In the genomic region with DNA sequence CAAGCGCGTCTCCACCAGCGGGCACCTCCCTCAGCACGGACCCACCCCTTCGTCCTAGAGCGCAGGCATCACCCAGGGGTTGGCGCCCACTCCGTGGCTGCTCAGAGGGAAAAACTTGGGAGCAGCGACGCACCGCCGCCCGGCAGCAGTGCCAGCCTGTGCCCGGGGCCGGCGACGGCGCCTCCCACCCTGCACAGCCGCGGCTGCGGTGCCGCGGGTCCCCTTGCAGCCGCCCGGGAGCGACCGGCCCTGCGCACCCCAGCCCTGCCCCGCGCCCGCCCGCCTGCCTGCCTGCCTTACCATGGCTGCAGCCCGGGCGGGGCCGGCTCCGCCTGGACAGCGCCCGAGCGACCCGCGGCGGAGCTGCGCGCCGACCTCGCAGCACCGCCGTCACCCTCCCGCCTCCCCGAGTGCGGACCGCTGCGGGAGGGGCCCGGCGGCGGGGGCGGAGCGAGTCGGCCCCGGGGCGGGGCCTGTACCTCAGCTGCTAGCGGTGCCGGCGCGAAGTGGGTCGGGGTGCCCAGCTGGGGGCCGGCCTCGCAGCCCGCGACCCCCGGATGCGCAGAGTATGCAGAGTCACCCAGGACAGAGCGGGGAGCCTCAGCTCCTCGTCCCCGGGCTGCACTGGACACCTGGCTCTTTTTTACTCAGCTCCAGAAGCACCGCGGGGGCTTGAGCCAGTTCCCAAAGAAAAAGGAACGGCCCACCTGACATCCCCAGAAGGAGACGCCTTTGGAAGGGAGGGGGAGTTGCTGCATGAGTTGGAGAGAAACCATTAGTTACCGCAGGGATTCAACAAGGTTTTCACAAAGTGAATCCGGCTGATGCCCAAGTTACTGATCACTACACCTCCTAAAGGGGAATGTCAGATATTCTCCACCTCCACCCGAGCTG, we compare ENCODE assay signal across 8 cellular contexts. TPM values are rescaled to one million over a fixed set of nuclear protein-coding genes. Genes with fewer than 3 reads are reported as not detected.
A peak's percentile ranks its signal among the peaks of the same experiment; 100 is the strongest.
DNase-seq lines count a peak whose midpoint lies in the region; ATAC-seq and TF ChIP-seq lines count a peak whose summit lies in the region.

No MANE protein-coding gene starts in this region.

- peaks cover 11% of the 10 kb centered on the region for H3K4me1 ChIP-seq in CD4-positive, alpha-beta memory T cell (ENCODE audit: insufficient read depth, low read length)
- H3K4me1 ChIP-seq in OCI-LY7 (ENCODE audit: insufficient read depth, low read length, poor library complexity, severe bottlenecking) (no peaks in the 10 kb centered on the region), thoracic aorta (ENCODE audit: control insufficient read depth in 1 of 2, low read depth in 2 of 2) (peaks cover 8 to 51% of the 10 kb centered on the region in 2 donors)

- no peaks in the 10 kb centered on the region for H4K20me1 ChIP-seq in OCI-LY7 (ENCODE audit: insufficient read depth, low read length)

- POLR2A ChIA-PET in CD4-positive, alpha-beta memory T cell (lab: Charles Lee; ENCODE audit: partially characterized antibody) = interaction anchor here (1.0 to 4.9 kb wide), 4 partner anchors 13 to 100 kb away, joined by 3 to 30 read pairs (median 8); partner anchors contain the start of gene MTMR4
- POLR2A ChIA-PET in OCI-LY7 (lab: Charles Lee) = interaction anchor here (1.3 kb wide), 1 partner anchor 46 kb away, joined by 3 read pairs; no protein-coding TSS in a partner anchor

- H3K36me3 ChIP-seq in CD4-positive, alpha-beta memory T cell (ENCODE audit: insufficient read depth, low read length) = no peaks in the 10 kb centered on the region
- H3K36me3 ChIP-seq in OCI-LY7 (ENCODE audit: insufficient read depth, low read length) (no peaks in the 10 kb centered on the region), thoracic aorta (no peaks in the 10 kb centered on the region)

- H3K4me3 Mint-ChIP-seq in CD4-positive, alpha-beta memory T cell = peak overlapping the region; percentile 61 to 75 (median 70)
- peak overlapping the region; percentile 67 to 80 (median 76) for H3K4me3 Mint-ChIP-seq in nephron

- TF ChIP-seq CTCF in OCI-LY7 (conservative IDR thresholded peaks at IDR 0.05; ENCODE audit: low read length) (no peak), foreskin fibroblast (IDR thresholded peaks at IDR 0.05; ENCODE audit: low read depth, low read length) (no peak), nephron (IDR thresholded peaks at IDR 0.05; ENCODE audit: unreplicated experiment in 3 of 3) (no peak), thoracic aorta (IDR thresholded peaks at IDR 0.05) (no peak)

- BruUV-seq in OCI-LY7 (replicated peaks; lab: Mats Ljungman, UMichigan) = no TSS peak

- H3K79me2 ChIP-seq in OCI-LY7 (ENCODE audit: insufficient read depth, low read depth, low read length) = no peaks in the 10 kb centered on the region

- no peaks in the 10 kb centered on the region for H3K9me3 ChIP-seq in CD4-positive, alpha-beta memory T cell (ENCODE audit: control insufficient read depth in 1 of 2, low read length in 2 of 2)
- H3K9me3 ChIP-seq in OCI-LY7 (ENCODE audit: low read length) = no peaks in the 10 kb centered on the region
- H3K9me3 ChIP-seq in thoracic aorta = no peaks in the 10 kb centered on the region

- no peak overlapping the region for H3K27ac ChIP-seq in CD4-positive, alpha-beta memory T cell (ENCODE audit: low read depth, low read length)
- H3K27ac ChIP-seq in OCI-LY7 (ENCODE audit: low read depth, low read length, poor library complexity, severe bottlenecking) (no peak overlapping the region), thoracic aorta (peak overlapping the region; percentile 58 to 75)

- H3K27me3 ChIP-seq in CD4-positive, alpha-beta memory T cell (ENCODE audit: insufficient read depth, low read length) = no peaks in the 10 kb centered on the region
- no peaks in the 10 kb centered on the region for H3K27me3 ChIP-seq in thoracic aorta (replicated peaks; ENCODE audit: insufficient read depth)

- H3K9me3 Mint-ChIP-seq in CD4-positive, alpha-beta memory T cell = no peaks in the 10 kb centered on the region
- no peaks in the 10 kb centered on the region for H3K9me3 Mint-ChIP-seq in nephron

- ATAC-seq in HG02588 (IDR thresholded peaks at IDR 0.05; ENCODE audit: unreplicated experiment) (peak; percentile 57), thoracic aorta (ENCODE audit: insufficient number of reproducible peaks, low FRiP score, low read depth) (peak; percentile 68)

- no peaks in the 10 kb centered on the region for H3K9me2 ChIP-seq in OCI-LY7 (ENCODE audit: insufficient read depth, low read length)

- intact Hi-C loops in CD4-positive, alpha-beta memory T cell (cut with micrococcal nuclease) = loop anchor here (1.0 kb wide), 1 partner anchor 14 kb away; no protein-coding TSS in a partner anchor
- intact Hi-C loops in OCI-LY7 (cut with micrococcal nuclease; ENCODE audit: unreplicated experiment) = no loop called here

- H3K4me2 ChIP-seq in OCI-LY7 (ENCODE audit: low read length) = peak overlapping the region; percentile 57

- H3K36me3 Mint-ChIP-seq in CD4-positive, alpha-beta memory T cell = no peaks in the 10 kb centered on the region
- no peaks in the 10 kb centered on the region for H3K36me3 Mint-ChIP-seq in nephron (ENCODE audit: low read depth)

- peak in 4 of 5 donors; percentile 55 to 64 (median 60) for DNase-seq in CD4-positive, alpha-beta memory T cell
- DNase-seq in OCI-LY7 (ENCODE audit: low spot score) (peak; percentile 27), activated gamma-delta T cell (lab: John Stamatoyannopoulos, UW) (peak; percentile 43), foreskin fibroblast (peak; percentile 30 to 66), thoracic aorta (ENCODE audit: low spot score) (no peak), dedifferentiated amniotic fluid mesenchymal stem cell (ENCODE audit: extremely low spot score) (no peak)

- CTCF ChIA-PET in CD4-positive, alpha-beta memory T cell (lab: Charles Lee; ENCODE audit: partially characterized antibody) = interaction anchor here (2.7 kb wide), 1 partner anchor 13 kb away, joined by 11 read pairs; no protein-coding TSS in a partner anchor
- CTCF ChIA-PET in OCI-LY7 (lab: Charles Lee; ENCODE audit: unreplicated experiment) = no interaction called here

- peaks cover 0 to 5% of the 10 kb centered on the region in 2 donors for H3K27me3 Mint-ChIP-seq in CD4-positive, alpha-beta memory T cell
- peaks cover 56% of the 10 kb centered on the region for H3K27me3 Mint-ChIP-seq in nephron (ENCODE audit: low read depth)

- H2AFZ ChIP-seq in OCI-LY7 (ENCODE audit: low read length) = 0 out of 2 replicates have a peak overlapping the region, but pooled peaks have one; percentile 28

- peak overlapping the region in 1 of 2 donors; percentile 33 for H3K4me3 ChIP-seq in CD4-positive, alpha-beta memory T cell (ENCODE audit: low read length in 2 of 2)
- H3K4me3 ChIP-seq in OCI-LY7 (ENCODE audit: low read depth, low read length, poor library complexity, severe bottlenecking) = peak overlapping the region; percentile 42
- H3K4me3 ChIP-seq in foreskin fibroblast (ENCODE audit: low read depth in 1 of 2, low read length in 2 of 2) = peak overlapping the region; percentile 37 to 51
- peak overlapping the region; percentile 80 for H3K4me3 ChIP-seq in thoracic aorta

- peaks cover 0 to 4% (median 0%) of the 10 kb centered on the region in 4 donors for H3K4me1 Mint-ChIP-seq in CD4-positive, alpha-beta memory T cell
- peaks cover 81% of the 10 kb centered on the region for H3K4me1 Mint-ChIP-seq in nephron

- peak overlapping the region in 1 of 7 donors; percentile 42 for H3K27ac Mint-ChIP-seq in CD4-positive, alpha-beta memory T cell
- peak overlapping the region in 2 of 3 experiments; percentile 54 for H3K27ac Mint-ChIP-seq in nephron

RNA-seq across cellular contexts. Expression of gene MTMR4, which starts 17.5 kb away (rescaled TPM):
- 10 to 100 TPM; 60.4 to 65.7 TPM for total RNA-seq in CD4-positive, alpha-beta memory T cell
- 10 to 100 TPM; 17.5 to 23.5 TPM for polyA plus RNA-seq in CD4-positive, alpha-beta memory T cell
- total RNA-seq in OCI-LY7 (2014; rRNA removed; shearing (Covaris generic)) = 37.0 and 37.8 TPM in 2 replicates
- 51.0 and 61.1 TPM in 2 replicates for total RNA-seq in OCI-LY7 (2022)
- total RNA-seq in thoracic aorta = 10 to 100 TPM; 31.7 to 55.4 TPM

RNA-seq across cellular contexts. Expression of gene HSF5, which starts 43.7 kb away (rescaled TPM):
- 1 to 10 TPM; 2.1 to 2.4 TPM for total RNA-seq in CD4-positive, alpha-beta memory T cell
- polyA plus RNA-seq in CD4-positive, alpha-beta memory T cell = 1 to 10 TPM in 1 of 2 donors, under 1 TPM in 1; 0.84 to 1.4 TPM
- 0.22 TPM in 1 of 2 replicates, not detected in the other for total RNA-seq in OCI-LY7 (2014; rRNA removed; shearing (Covaris generic))
- total RNA-seq in OCI-LY7 (2022) = not detected in 2 replicates
- under 1 TPM in 1 of 2 donors, not detected in 1; 0.14 TPM for total RNA-seq in thoracic aorta

Comparison
In these comparisons a context has a peak if more than half of its experiments do, and no peak if none do; other contexts are left out.
1. DNase-seq: peak in CD4-positive, alpha-beta memory T cell (4 of 5), OCI-LY7 (single experiment), activated gamma-delta T cell (single experiment) and foreskin fibroblast (2 of 2); none in thoracic aorta (single experiment) and dedifferentiated amniotic fluid mesenchymal stem cell (single experiment).
2. H3K27ac ChIP-seq: peak in thoracic aorta (2 of 2); none in CD4-positive, alpha-beta memory T cell (single experiment) and OCI-LY7 (single experiment).